1 cellular context compared by ENCODE assay signal in the genomic region with DNA sequence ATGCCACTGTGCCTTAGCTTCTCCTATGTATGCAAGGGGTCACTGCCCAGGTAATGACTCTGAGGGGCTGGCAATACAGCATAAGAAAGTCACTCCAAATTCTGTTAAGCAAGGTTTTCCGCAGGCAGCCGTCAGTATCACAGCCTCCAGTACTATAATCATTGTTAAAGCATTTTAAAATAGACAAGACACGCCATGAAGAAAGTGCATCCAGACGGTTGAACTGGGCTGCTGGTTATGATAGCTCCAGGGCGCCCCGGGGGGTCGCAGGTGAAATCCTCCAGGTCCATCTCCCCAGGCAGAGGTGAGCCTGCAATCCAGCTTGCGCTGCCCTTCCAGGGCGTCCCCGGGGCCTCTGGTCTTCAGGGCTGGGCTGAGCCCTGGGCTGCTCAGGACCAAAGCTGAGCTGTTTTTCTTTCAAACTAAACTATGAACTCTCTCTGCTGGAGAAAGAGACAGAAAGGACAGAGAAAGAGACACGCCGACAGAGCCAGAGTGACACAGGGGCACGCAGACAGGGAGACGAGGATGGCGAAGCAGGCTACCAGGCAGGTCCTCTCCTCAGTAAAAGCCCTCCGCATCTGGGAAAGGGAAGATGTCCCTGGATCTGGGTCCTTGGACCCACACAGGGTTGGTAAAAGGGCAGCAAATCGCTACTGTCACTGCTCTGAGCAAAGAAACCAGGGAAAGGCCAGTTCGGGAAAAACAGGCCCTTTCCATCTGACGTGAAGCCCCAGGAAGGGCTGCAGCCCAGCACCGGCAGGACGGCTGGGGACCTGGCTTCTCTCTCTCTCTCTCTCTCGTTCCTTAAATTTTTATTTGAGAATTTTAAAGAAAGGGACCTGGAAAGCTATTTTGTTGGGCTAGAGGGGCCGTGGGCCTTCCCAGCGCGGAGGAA.
TF ChIP-seq lines count a peak whose summit lies in the region.

No MANE protein-coding gene starts in this region.

TF ChIP-seq in IMR-90, 13 proteins besides CTCF, POLR2A, EP300 and RAD21 (continued from another document):
- TF ChIP-seq ELK1 (IDR thresholded peaks at IDR 0.05; ENCODE audit: borderline replicate concordance, low read depth, low read length) (no peak), CHD1 (IDR thresholded peaks at IDR 0.05; ENCODE audit: low read depth, low read length) (no peak), SMC3 (IDR thresholded peaks at IDR 0.05; ENCODE audit: low read depth, low read length) (no peak)
TF ChIP-seq in IMR-90: peak in this region for 0.
